Comparison of ENCODE assay signal across 16 cellular contexts in the genomic region with DNA sequence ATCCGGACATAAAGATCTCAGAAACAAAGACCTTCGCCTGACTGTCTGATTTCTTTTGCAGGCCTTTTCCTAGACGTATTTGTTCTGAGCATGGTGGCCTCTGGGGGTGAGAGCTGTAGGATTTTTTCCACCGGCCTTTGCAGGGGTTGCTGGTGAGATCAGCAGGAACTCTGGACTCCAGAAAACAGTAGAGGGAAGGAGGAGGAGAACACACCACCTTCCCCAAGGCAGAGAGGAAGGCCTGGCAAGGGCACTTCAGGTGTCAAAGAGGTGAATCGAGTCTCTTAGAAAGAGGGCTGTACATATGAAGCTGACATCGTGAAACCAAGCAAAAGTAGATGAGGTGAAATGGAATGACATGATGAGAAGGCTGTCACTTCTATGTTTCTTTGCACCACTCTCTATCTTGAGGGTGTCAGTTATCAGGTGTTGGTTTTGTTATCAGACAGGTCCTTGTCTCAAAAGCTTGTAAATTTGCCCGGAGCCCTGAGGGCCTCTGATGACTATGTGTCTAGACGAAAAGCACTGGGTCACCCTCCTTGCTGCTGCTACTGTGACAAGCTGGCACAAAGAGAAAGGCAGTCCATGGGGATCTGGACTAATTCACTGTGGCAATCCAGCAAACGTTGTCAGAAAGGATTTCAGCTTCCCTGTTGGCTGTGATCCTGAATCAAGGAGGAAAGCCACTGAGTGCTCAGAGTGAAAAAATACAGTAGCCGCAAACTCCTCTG.
"Had no signal": no experiment of that assay in that cellular context is flagged by ENCODE, and none has a peak within 500 bp of the region (broad histone marks: within the 10 kb centered on the region; RNA-seq: fewer than 3 reads in every experiment).

No MANE protein-coding gene starts in this region.

- H3K4me1 Mint-ChIP-seq: activated naive CD4-positive, alpha-beta T cell treated with anti-CD3 and anti-CD28 coated beads, Interleukin-2, amount 10 ng/mL, durations not matched to agents 7 days and 5 days; naive thymus-derived CD8-positive, alpha-beta T cell; T-helper 17 cell had no signal

- H3K4me3 Mint-ChIP-seq: activated naive CD4-positive, alpha-beta T cell treated with anti-CD3 and anti-CD28 coated beads, Interleukin-2, amount 10 ng/mL, durations not matched to agents 7 days and 5 days; naive thymus-derived CD8-positive, alpha-beta T cell; T-helper 17 cell; type B pancreatic cell had no signal

- ATAC-seq: gastroesophageal sphincter; naive thymus-derived CD8-positive, alpha-beta T cell; psoas muscle; T-helper 17 cell had no signal

- DNase-seq: activated CD4-positive, CD25-positive, alpha-beta regulatory T cell; activated naive CD4-positive, alpha-beta T cell treated with anti-CD3 and anti-CD28 coated beads, Interleukin-2, amount 10 ng/mL, durations not matched to agents 7 days and 5 days; central memory CD4-positive, alpha-beta T cell; effector CD4-positive, alpha-beta T cell; hippocampal formation; naive thymus-derived CD8-positive, alpha-beta T cell; psoas muscle; stimulated activated CD4-positive, alpha-beta T cell treated with anti-CD3 and anti-CD28 coated beads, Interleukin-12 subunit alpha, Interleukin-12 subunit beta, amount 100 ng/mL, for 4 hours; stimulated activated naive CD4-positive, alpha-beta T cell treated with Interleukin-2 at 50 U/mL for 16 hours; T-helper 17 cell had no signal

- H3K4me3 ChIP-seq: coronary artery, gastroesophageal sphincter, lung, psoas muscle had no signal

- H3K27me3 ChIP-seq: gastroesophageal sphincter had no signal

- H3K9me3 ChIP-seq: gastroesophageal sphincter, psoas muscle had no signal

- H3K9me3 Mint-ChIP-seq: activated naive CD4-positive, alpha-beta T cell treated with anti-CD3 and anti-CD28 coated beads, Interleukin-2, amount 10 ng/mL, durations not matched to agents 7 days and 5 days; activated T-helper 2 cell treated with anti-CD3 and anti-CD28 coated beads, Interferon-gamma antibody, Interleukin-2, Interleukin-4, amounts not matched to agents 10 μg/mL and 5 μg/mL and 100 μg/mL, durations not matched to agents 14 hours and 24 hours and 36 hours; naive thymus-derived CD8-positive, alpha-beta T cell; type B pancreatic cell had no signal

- H3K36me3 Mint-ChIP-seq: activated naive CD4-positive, alpha-beta T cell treated with anti-CD3 and anti-CD28 coated beads, Interleukin-2, amount 10 ng/mL, durations not matched to agents 7 days and 5 days; naive thymus-derived CD8-positive, alpha-beta T cell; type B pancreatic cell had no signal

- H3K36me3 ChIP-seq: gastroesophageal sphincter had no signal

- H3K27ac ChIP-seq: coronary artery, epithelial cell of prostate, gastroesophageal sphincter, psoas muscle had no signal

- H3K4me1 ChIP-seq: gastroesophageal sphincter, psoas muscle had no signal

- H3K27ac Mint-ChIP-seq: activated naive CD4-positive, alpha-beta T cell treated with anti-CD3 and anti-CD28 coated beads, Interleukin-2, amount 10 ng/mL, durations not matched to agents 7 days and 5 days; activated T-helper 2 cell treated with anti-CD3 and anti-CD28 coated beads, Interferon-gamma antibody, Interleukin-2, Interleukin-4, amounts not matched to agents 10 μg/mL and 5 μg/mL and 100 μg/mL, durations not matched to agents 14 hours and 24 hours and 36 hours; naive thymus-derived CD8-positive, alpha-beta T cell; T-helper 17 cell; type B pancreatic cell had no signal
